ENCODE assay signal across 17 cellular contexts in genomic region chr6:21536280-21536766, GRCh38. TPM values are rescaled to one million over a fixed set of nuclear protein-coding genes. Genes with fewer than 3 reads are reported as not detected.
DNase-seq lines count a peak whose midpoint lies in the region; ATAC-seq and TF ChIP-seq lines count a peak whose summit lies in the region.
"Had no signal": no experiment of that assay in that cellular context is flagged by ENCODE, and none has a peak within 500 bp of the region (broad histone marks: within the 10 kb centered on the region; RNA-seq: fewer than 3 reads in every experiment).

No MANE protein-coding gene starts in this region.

- no peaks in the 10 kb centered on the region for H3K36me3 Mint-ChIP-seq in WTC11
- no peaks in the 10 kb centered on the region for H3K36me3 Mint-ChIP-seq in nephron (ENCODE audit: low read depth)
- H3K36me3 Mint-ChIP-seq: CD4-positive, CD25-positive, alpha-beta regulatory T cell; CD8-positive, alpha-beta T cell had no signal

- no peak for TF ChIP-seq CTCF in HEK293 (tag by site-specific recombination; IDR thresholded peaks at IDR 0.05)
- no peak for TF ChIP-seq CTCF in WTC11 (IDR thresholded peaks at IDR 0.05)
- no peak for TF ChIP-seq CTCF in nephron (IDR thresholded peaks at IDR 0.05; ENCODE audit: unreplicated experiment in 3 of 3)
- TF ChIP-seq CTCF in thyroid gland (IDR thresholded peaks at IDR 0.05), result no peak

- no peak for TF ChIP-seq POLR2A in thyroid gland (IDR thresholded peaks at IDR 0.05)

- ATAC-seq in WTC11 (no peak), HG03439 (IDR thresholded peaks at IDR 0.05; ENCODE audit: unreplicated experiment) (no peak)
- ATAC-seq: CD8-positive, alpha-beta T cell had no signal

- no peaks in the 10 kb centered on the region for H3K27me3 ChIP-seq in thyroid gland
- H3K27me3 ChIP-seq: BLaER1 had no signal

- peaks cover 22% of the 10 kb centered on the region for H3K4me1 Mint-ChIP-seq in WTC11
- H3K4me1 Mint-ChIP-seq in nephron, result peaks cover 41% of the 10 kb centered on the region
- H3K4me1 Mint-ChIP-seq: B cell; CD4-positive, CD25-positive, alpha-beta regulatory T cell had no signal

- POLR2A ChIA-PET in HEK293 (lab: Yijun Ruan, JAX), result no interaction called here
- POLR2A ChIA-PET in WTC11 (lab: Charles Lee), result no interaction called here

- DNase-seq in WTC11 (ENCODE audit: low spot score) (no peak), thyroid gland (no peak), NCI-H2081 (lab: John Stamatoyannopoulos, UW) (no peak)
- DNase-seq: Caco-2; CD4-positive, CD25-positive, alpha-beta regulatory T cell; CD8-positive, alpha-beta T cell; DMS153; DND-41; GOT3 had no signal

- intact Hi-C loops in thyroid gland (cut with DNase I), result no loop called here

- H3K4me1 ChIP-seq in HEK293 (ENCODE audit: control insufficient read depth, insufficient read depth, low read length), result no peaks in the 10 kb centered on the region
- no peaks in the 10 kb centered on the region for H3K4me1 ChIP-seq in thyroid gland
- H3K4me1 ChIP-seq: BLaER1, Caco-2, HAP-1 had no signal

- H3K27me3 Mint-ChIP-seq in WTC11 (ENCODE audit: low read depth) (no peaks in the 10 kb centered on the region), nephron (ENCODE audit: low read depth) (peaks cover 4% of the 10 kb centered on the region)

- WGBS in thyroid gland, 2 donors, result 94 to 96% methylated on average over 5 of the region's 5 CpGs

- no peaks in the 10 kb centered on the region for H3K9me3 ChIP-seq in HEK293 (ENCODE audit: control insufficient read depth, insufficient read depth, low read depth, low read length)
- no peaks in the 10 kb centered on the region for H3K9me3 ChIP-seq in thyroid gland
- H3K9me3 ChIP-seq: BLaER1, Caco-2, HAP-1 had no signal

- H3K4me3 Mint-ChIP-seq in WTC11, result no peak overlapping the region
- no peak overlapping the region for H3K4me3 Mint-ChIP-seq in nephron
- H3K4me3 Mint-ChIP-seq: B cell; CD4-positive, CD25-positive, alpha-beta regulatory T cell; CD8-positive, alpha-beta T cell had no signal

- CTCF ChIA-PET in HEK293 (lab: Yijun Ruan, JAX) (interaction anchor here (0.6 kb wide), 1 partner anchor 71 kb away, joined by 3 read pairs; no protein-coding TSS in a partner anchor), WTC11 (lab: Charles Lee) (no interaction called here)

- H3K27ac ChIP-seq in HEK293 (ENCODE audit: extremely low read depth, low read depth, low read length) (no peak overlapping the region), thyroid gland (no peak overlapping the region)
- H3K27ac ChIP-seq: 22Rv1, BLaER1, C4-2B had no signal

- H3K36me3 ChIP-seq in HEK293 (ENCODE audit: control insufficient read depth in 2 of 2, insufficient read depth in 1 of 2, low read length in 2 of 2), result no peaks in the 10 kb centered on the region
- no peaks in the 10 kb centered on the region for H3K36me3 ChIP-seq in thyroid gland
- H3K36me3 ChIP-seq: BLaER1, HAP-1 had no signal

- H3K9me3 Mint-ChIP-seq in WTC11 (peaks cover 6% of the 10 kb centered on the region), nephron (peaks cover 5% of the 10 kb centered on the region)
- H3K9me3 Mint-ChIP-seq: CD8-positive, alpha-beta T cell had no signal

- H3K27ac Mint-ChIP-seq in WTC11 (no peak overlapping the region), nephron (peak overlapping the region in 2 of 3 experiments; percentile 3 to 19)
- H3K27ac Mint-ChIP-seq: B cell; CD4-positive, CD25-positive, alpha-beta regulatory T cell; CD8-positive, alpha-beta T cell had no signal

- H3K4me3 ChIP-seq in HEK293 (ENCODE audit: low read depth, low read length) (no peak overlapping the region), thyroid gland (replicated peaks in 1 of 3) (no peak overlapping the region)
- H3K4me3 ChIP-seq: BLaER1, HAP-1 had no signal

TF ChIP-seq in HEK293, 187 proteins besides CTCF, POLR2A, EP300 and RAD21:
- TF ChIP-seq ZNF157 (tag by site-specific recombination; IDR thresholded peaks at IDR 0.05), result no peak
- no peak for TF ChIP-seq ZNF423 (tag by site-specific recombination; IDR thresholded peaks at IDR 0.05)
- TF ChIP-seq ZFP41 (tag by site-specific recombination; IDR thresholded peaks at IDR 0.05; ENCODE audit: borderline replicate concordance), result no peak
- no peak for TF ChIP-seq ZNF266 (tag by site-specific recombination; IDR thresholded peaks at IDR 0.05; ENCODE audit: low read depth)
- no peak for TF ChIP-seq HOXC10 (CRISPR knock-in tag; IDR thresholded peaks at IDR 0.05)
- no peak for TF ChIP-seq ZIC2 (tag by site-specific recombination; IDR thresholded peaks at IDR 0.05)
- no peak for TF ChIP-seq ZNF302 (tag by site-specific recombination; IDR thresholded peaks at IDR 0.05; ENCODE audit: low read depth)
- peak; percentile 93 for TF ChIP-seq ZBTB17 (tag by site-specific recombination; IDR thresholded peaks at IDR 0.05)
- 0 out of 2 replicates have a peak, but pooled peaks have one; percentile 16 for TF ChIP-seq ZNF76 (tag by site-specific recombination; IDR thresholded peaks at IDR 0.05; ENCODE audit: borderline replicate concordance, low read depth)
- TF ChIP-seq ZNF626 (tag by site-specific recombination; IDR thresholded peaks at IDR 0.05), result no peak

TF ChIP-seq in WTC11, 78 proteins besides CTCF, POLR2A, EP300 and RAD21:
- TF ChIP-seq ZNF512 (CRISPR knock-in tag; IDR thresholded peaks at IDR 0.05; ENCODE audit: borderline replicate concordance) (no peak), USF2 (CRISPR knock-in tag; IDR thresholded peaks at IDR 0.05) (peak; percentile 48), ERG (CRISPR knock-in tag; IDR thresholded peaks at IDR 0.05) (no peak), TEAD4 (CRISPR knock-in tag; IDR thresholded peaks at IDR 0.05) (no peak), AFF4 (CRISPR knock-in tag; IDR thresholded peaks at IDR 0.05; ENCODE audit: borderline replicate concordance) (no peak)

RNA-seq across cellular contexts. Expression of gene SOX4, which starts 57.2 kb away (rescaled TPM):
- total RNA-seq in WTC11 (2021) (167 to 182 TPM (median 169 TPM) in 3 replicates), thyroid gland (10 to 100 TPM; 10.8 to 20.7 (median 14.7) TPM)
